In genomic region chr15:40309344-40309862, GRCh38 we compare ENCODE assay signal across 1 cellular context.
TF ChIP-seq lines count a peak whose summit lies in the region.

No MANE protein-coding gene starts in this region.

TF ChIP-seq in K562, 482 proteins besides CTCF, POLR2A, EP300 and RAD21:
- TF ChIP-seq ZNF668 (CRISPR knock-in tag; IDR thresholded peaks at IDR 0.05) = no peak
- TF ChIP-seq MYC (IDR thresholded peaks at IDR 0.05; ENCODE audit: low read depth, low read length) = no peak
- TF ChIP-seq MYC (CRISPR knock-in tag; IDR thresholded peaks at IDR 0.05; ENCODE audit: borderline replicate concordance, low read depth) = no peak
- TF ChIP-seq ZNF146 (CRISPR knock-in tag; IDR thresholded peaks at IDR 0.05; ENCODE audit: unreplicated experiment) = no peak
- TF ChIP-seq KLF10 (CRISPR knock-in tag; IDR thresholded peaks at IDR 0.05) = no peak
- TF ChIP-seq TRIM25 (IDR thresholded peaks at IDR 0.05; ENCODE audit: borderline replicate concordance) = no peak
- no peak for TF ChIP-seq ESRRA (IDR thresholded peaks at IDR 0.05; ENCODE audit: borderline replicate concordance, low read depth)
- TF ChIP-seq NKRF (IDR thresholded peaks at IDR 0.05; ENCODE audit: borderline replicate concordance) = no peak
- no peak for TF ChIP-seq EP400 (IDR thresholded peaks at IDR 0.05)
TF ChIP-seq in K562: peak in this region for 0.
